In the genomic region with DNA sequence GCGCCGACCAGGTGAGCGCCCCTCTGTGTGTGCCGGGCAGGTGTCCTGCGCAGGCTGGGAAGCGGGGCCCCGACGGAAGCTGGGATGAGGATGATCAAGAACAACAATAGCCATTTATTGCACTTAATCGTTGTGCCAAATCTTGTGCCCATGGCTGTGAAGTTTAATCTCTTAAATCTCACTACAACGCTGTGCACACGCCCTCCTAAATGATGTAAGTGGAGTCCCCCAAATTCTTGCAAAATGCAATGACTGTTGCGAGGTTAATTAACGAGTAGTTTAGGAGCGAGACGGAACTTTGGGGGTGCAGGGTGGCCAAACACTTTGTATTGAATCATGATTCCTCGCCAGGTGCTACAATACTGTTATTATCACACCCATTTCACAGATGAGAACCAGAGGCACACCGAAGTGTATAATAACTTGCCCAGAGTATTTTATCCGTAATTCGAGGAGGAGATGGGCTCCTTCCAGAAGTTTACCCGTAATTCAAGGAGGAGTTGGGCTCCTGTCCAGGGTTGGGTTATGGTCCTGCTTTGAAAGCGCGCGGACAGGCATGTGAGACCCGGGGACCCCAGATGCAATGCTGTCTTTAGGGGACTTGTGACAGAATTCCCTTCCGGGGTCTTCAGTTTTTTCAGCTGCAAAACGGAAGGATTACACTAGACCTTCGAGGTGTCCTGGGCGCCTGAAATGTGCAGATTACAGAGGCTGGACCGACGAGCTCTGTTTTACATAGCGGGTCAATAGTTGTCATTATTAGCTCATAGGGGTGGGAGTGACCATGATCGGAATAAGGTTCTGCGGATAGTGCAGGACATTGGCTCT, we compare ENCODE assay signal across 1 cellular context.
TF ChIP-seq lines count a peak whose summit lies in the region.

No MANE protein-coding gene starts in this region.

TF ChIP-seq in endothelial cell of umbilical vein, 7 proteins besides CTCF, POLR2A, EP300 and RAD21:
- TF ChIP-seq, protein P1, sequence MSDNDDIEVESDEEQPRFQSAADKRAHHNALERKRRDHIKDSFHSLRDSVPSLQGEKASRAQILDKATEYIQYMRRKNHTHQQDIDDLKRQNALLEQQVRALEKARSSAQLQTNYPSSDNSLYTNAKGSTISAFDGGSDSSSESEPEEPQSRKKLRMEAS (IDR thresholded peaks at IDR 0.05; ENCODE audit: insufficient read depth, insufficient read length), result no peak
- TF ChIP-seq EZH2 (IDR thresholded peaks at IDR 0.05; ENCODE audit: borderline replicate concordance, low read depth, low read length, severe bottlenecking), result peak; percentile 37
TF ChIP-seq in endothelial cell of umbilical vein: peak in this region for 1.
